ENCODE assay signal across 9 cellular contexts in the genomic region with DNA sequence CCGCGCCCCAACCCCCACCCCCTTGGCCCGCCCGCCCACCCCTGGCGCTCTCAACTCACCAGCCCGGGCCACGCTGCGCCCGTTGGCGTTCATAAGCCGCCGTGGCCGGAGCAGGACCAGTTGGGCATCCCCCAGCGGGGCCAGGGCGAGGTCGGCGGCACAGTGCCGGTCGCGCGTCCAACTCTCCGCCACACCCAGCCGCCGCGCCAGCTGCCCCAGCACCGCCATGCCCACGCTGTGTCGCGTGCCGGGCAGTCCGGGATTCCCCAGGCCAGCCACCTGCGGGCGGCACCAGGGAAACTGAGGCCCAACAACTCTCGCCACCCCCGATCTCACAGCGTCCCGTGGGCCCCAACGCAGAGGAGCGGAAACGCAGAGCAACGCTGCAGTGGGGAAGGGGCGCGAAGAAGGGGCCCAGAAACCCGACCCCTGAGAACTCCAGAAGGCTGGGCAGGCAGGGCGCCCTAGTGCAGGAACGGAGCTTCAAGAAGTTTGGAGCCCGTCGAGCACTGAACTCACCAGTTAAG. TPM values are rescaled to one million over a fixed set of nuclear protein-coding genes. Genes with fewer than 3 reads are reported as not detected.
DNase-seq lines count a peak whose midpoint lies in the region; ATAC-seq and TF ChIP-seq lines count a peak whose summit lies in the region.
"Had no signal": no experiment of that assay in that cellular context is flagged by ENCODE, and none has a peak within 500 bp of the region (broad histone marks: within the 10 kb centered on the region; RNA-seq: fewer than 3 reads in every experiment).

No MANE protein-coding gene starts in this region.

- peak in 1 of 10 experiments; percentile 16 for DNase-seq in CD4-positive, alpha-beta T cell
- DNase-seq in HCT116 (ENCODE audit: low read depth, low spot score): no peak
- no peak for DNase-seq in activated CD4-positive, alpha-beta memory T cell treated with anti-CD3 and anti-CD28 coated beads, Interleukin-2, amount 10 ng/mL, durations not matched to agents 7 days and 5 days
- no peak for DNase-seq in left cardiac atrium
- no peak for DNase-seq in skeletal muscle cell (ENCODE audit: low read depth)
- no peak for DNase-seq in NCI-H1105 treated with DMSO at 0.1 percent for 48 hours (lab: John Stamatoyannopoulos, UW)

- RAD21 ChIA-PET in HCT116 (lab: Charles Lee; ENCODE audit: low non-redundant PET in 1 of 2, low total read pairs in 2 of 2, uncharacterized antibody in 2 of 2, unreplicated experiment in 2 of 2): interaction anchor here in 1 of 2 experiments (1.2 kb wide), 1 partner anchor 20 kb away, joined by 4 read pairs; a partner anchor contains a TSS

- no peaks in the 10 kb centered on the region for H3K9me3 Mint-ChIP-seq in CD4-positive, alpha-beta T cell
- no peaks in the 10 kb centered on the region for H3K9me3 Mint-ChIP-seq in activated CD4-positive, alpha-beta memory T cell treated with anti-CD3 and anti-CD28 coated beads, Interleukin-2, amount 10 ng/mL, durations not matched to agents 7 days and 5 days

- TF ChIP-seq RAD21 in HCT116 (IDR thresholded peaks at IDR 0.05; ENCODE audit: low read depth): no peak

- H3K9me2 ChIP-seq in HCT116 (ENCODE audit: insufficient read depth): no peaks in the 10 kb centered on the region

- TF ChIP-seq POLR2A in HCT116 (IDR thresholded peaks at IDR 0.05; ENCODE audit: borderline replicate concordance, extremely low read depth, insufficient read depth, insufficient read length): no peak

- H3K27me3 ChIP-seq in CD4-positive, alpha-beta T cell (ENCODE audit: control insufficient read depth, insufficient read depth, low read length): no peaks in the 10 kb centered on the region
- H3K27me3 ChIP-seq in HCT116 (ENCODE audit: insufficient read depth, low read length): no peaks in the 10 kb centered on the region

- TSS peak; percentile 69 for BruUV-seq in HCT116 (replicated peaks; lab: Mats Ljungman, UMichigan)

- peak overlapping the region; percentile 51 for H3K27ac ChIP-seq in CD4-positive, alpha-beta T cell (ENCODE audit: low read depth, low read length)
- H3K27ac ChIP-seq in HCT116 (ENCODE audit: low read depth, low read length): peak overlapping the region; percentile 82

- peaks cover 10 to 17% of the 10 kb centered on the region in 2 experiments for H3K4me1 ChIP-seq in HCT116 (ENCODE audit: control insufficient read depth in 1 of 2, insufficient read depth in 2 of 2, low read length in 2 of 2)

- H3K4me3 Mint-ChIP-seq in CD4-positive, alpha-beta T cell: peak overlapping the region; percentile 92
- H3K4me3 Mint-ChIP-seq in activated CD4-positive, alpha-beta memory T cell treated with anti-CD3 and anti-CD28 coated beads, Interleukin-2, amount 10 ng/mL, durations not matched to agents 7 days and 5 days: peak overlapping the region; percentile 99

- H3K4me3 ChIP-seq in HCT116 (replicated peaks in 1 of 2; ENCODE audit: low read depth in 1 of 2, low read length in 2 of 2) (peak overlapping the region; percentile 90 to 92), skeletal muscle cell (ENCODE audit: low read depth, low read length) (peak overlapping the region; percentile 91)

- peaks cover 0 to 4% of the 10 kb centered on the region in 2 experiments; a peak in 1 of 4 replicates for H3K36me3 ChIP-seq in HCT116 (ENCODE audit: control insufficient read depth in 1 of 2, insufficient read depth in 2 of 2, low read length in 2 of 2)

- peaks cover 13% of the 10 kb centered on the region for H3K79me2 ChIP-seq in HCT116 (ENCODE audit: insufficient read depth, low read length)

- no peaks in the 10 kb centered on the region for H3K27me3 Mint-ChIP-seq in CD4-positive, alpha-beta T cell
- no peaks in the 10 kb centered on the region for H3K27me3 Mint-ChIP-seq in activated CD4-positive, alpha-beta memory T cell treated with anti-CD3 and anti-CD28 coated beads, Interleukin-2, amount 10 ng/mL, durations not matched to agents 7 days and 5 days

- H3K4me1 Mint-ChIP-seq in CD4-positive, alpha-beta T cell (ENCODE audit: low read depth): peaks cover 25% of the 10 kb centered on the region
- peaks cover 42% of the 10 kb centered on the region for H3K4me1 Mint-ChIP-seq in activated CD4-positive, alpha-beta memory T cell treated with anti-CD3 and anti-CD28 coated beads, Interleukin-2, amount 10 ng/mL, durations not matched to agents 7 days and 5 days

- no peaks in the 10 kb centered on the region for H4K20me1 ChIP-seq in HCT116 (ENCODE audit: insufficient read depth)

- TF ChIP-seq CTCF in CD4-positive, alpha-beta T cell (IDR thresholded peaks at IDR 0.05): no peak
- TF ChIP-seq CTCF in HCT116 (IDR thresholded peaks at IDR 0.05 in 2 of 3, conservative IDR thresholded peaks at IDR 0.05 in 1 of 3; ENCODE audit: borderline replicate concordance in 1 of 3, insufficient read depth in 1 of 3, low read depth in 2 of 3, low read length in 2 of 3): no peak

- peak overlapping the region; percentile 91 for H3K4me2 ChIP-seq in HCT116 (ENCODE audit: low read length)

- intact Hi-C loops in CD4-positive, alpha-beta T cell (cut with DNase I, micrococcal nuclease): loop anchor here (1.0 to 10.0 kb wide), 5 partner anchors 15 to 352 kb away; a partner anchor contains a TSS
- intact Hi-C loops in HCT116 (cut with micrococcal nuclease): no loop called here
- intact Hi-C loops in left cardiac atrium (cut with DNase I): no loop called here

- no peak overlapping the region for H2AFZ ChIP-seq in HCT116 (ENCODE audit: low read depth, low read length, poor library complexity, severe bottlenecking)

- POLR2A ChIA-PET in CD4-positive, alpha-beta T cell (lab: Charles Lee): interaction anchor here (0.9 to 2.0 kb wide), 9 partner anchors 10 to 264 kb away, joined by 3 to 16 read pairs (median 4); a partner anchor contains a TSS
- POLR2A ChIA-PET in HCT116 (lab: Charles Lee): interaction anchor here (0.6 to 1.2 kb wide), 2 partner anchors 20 to 26 kb away, joined by 3 read pairs; no protein-coding TSS in a partner anchor
- POLR2A ChIA-PET in activated CD4-positive, alpha-beta memory T cell treated with anti-CD3 and anti-CD28 coated beads, Interleukin-2, amount 10 ng/mL, durations not matched to agents 7 days and 5 days (lab: Charles Lee): interaction anchor here (1.0 to 3.1 kb wide), 5 partner anchors 10 to 190 kb away, joined by 3 to 23 read pairs (median 7); a partner anchor contains a TSS

- H3K9ac ChIP-seq in HCT116 (ENCODE audit: low read length): peak overlapping the region; percentile 93

- no peaks in the 10 kb centered on the region for H3K9me3 ChIP-seq in CD4-positive, alpha-beta T cell (ENCODE audit: control insufficient read depth, low read length)
- no peaks in the 10 kb centered on the region for H3K9me3 ChIP-seq in HCT116 (ENCODE audit: control insufficient read depth in 1 of 2, insufficient read depth in 1 of 2, low read depth in 1 of 2, low read length in 2 of 2)

- H3K27ac Mint-ChIP-seq in CD4-positive, alpha-beta T cell: peak overlapping the region; percentile 83
- peak overlapping the region; percentile 90 for H3K27ac Mint-ChIP-seq in activated CD4-positive, alpha-beta memory T cell treated with anti-CD3 and anti-CD28 coated beads, Interleukin-2, amount 10 ng/mL, durations not matched to agents 7 days and 5 days

- ATAC-seq in CD4-positive, alpha-beta T cell (ENCODE audit: poor library complexity): peak; percentile 11
- peak; percentile 18 for ATAC-seq in HCT116
- ATAC-seq in left cardiac atrium: peak; percentile 24 to 36
- ATAC-seq in HG03342 (IDR thresholded peaks at IDR 0.05; ENCODE audit: unreplicated experiment): no peak
- ATAC-seq in GM18868 (IDR thresholded peaks at IDR 0.05; ENCODE audit: unreplicated experiment): no peak

- H3K36me3 Mint-ChIP-seq in CD4-positive, alpha-beta T cell (ENCODE audit: low read depth): peaks cover 5% of the 10 kb centered on the region
- peaks cover 3% of the 10 kb centered on the region for H3K36me3 Mint-ChIP-seq in activated CD4-positive, alpha-beta memory T cell treated with anti-CD3 and anti-CD28 coated beads, Interleukin-2, amount 10 ng/mL, durations not matched to agents 7 days and 5 days (ENCODE audit: low read depth)

- CTCF ChIA-PET in CD4-positive, alpha-beta T cell (lab: Charles Lee): interaction anchor here (1.6 to 2.5 kb wide), 2 partner anchors 20 to 155 kb away, joined by 8 to 28 read pairs; a partner anchor contains a TSS
- CTCF ChIA-PET in HCT116 (lab: Charles Lee): interaction anchor here (1.5 kb wide), 1 partner anchor 20 kb away, joined by 12 read pairs; a partner anchor contains a TSS
- CTCF ChIA-PET in activated CD4-positive, alpha-beta memory T cell treated with anti-CD3 and anti-CD28 coated beads, Interleukin-2, amount 10 ng/mL, durations not matched to agents 7 days and 5 days (lab: Charles Lee): interaction anchor here (1.0 to 3.3 kb wide), 5 partner anchors 9 to 206 kb away, joined by 3 to 28 read pairs (median 5); a partner anchor contains a TSS

RNA-seq across cellular contexts. Expression of a gene that starts 0.5 kb away (rescaled TPM):
- total RNA-seq in CD4-positive, alpha-beta T cell: 1 to 10 TPM; 4.5 to 5.9 TPM
- total RNA-seq in HCT116 (2021; ENCODE audit: unreplicated experiment) (21.8 TPM), left cardiac atrium (10 to 100 TPM; 12.3 to 14.3 TPM)
- 21.7 and 21.9 TPM in 2 replicates for polyA plus RNA-seq in HCT116 (2012)
- total RNA-seq in activated CD4-positive, alpha-beta memory T cell treated with anti-CD3 and anti-CD28 coated beads, Interleukin-2, amount 10 ng/mL, durations not matched to agents 7 days and 5 days: 10 to 100 TPM; 10.5 to 12.0 TPM

RNA-seq across cellular contexts. Expression of a gene that starts 0.9 kb away (rescaled TPM):
- 1 to 10 TPM; 1.6 to 2.1 TPM for total RNA-seq in CD4-positive, alpha-beta T cell
- total RNA-seq in HCT116 (2021; ENCODE audit: unreplicated experiment) (not detected), left cardiac atrium (under 1 TPM; 0.05 to 0.09 TPM)
- polyA plus RNA-seq in HCT116 (2012): 0.03 TPM in 1 of 2 replicates, not detected in the other
- total RNA-seq in activated CD4-positive, alpha-beta memory T cell treated with anti-CD3 and anti-CD28 coated beads, Interleukin-2, amount 10 ng/mL, durations not matched to agents 7 days and 5 days: 1 to 10 TPM; 5.0 to 5.2 TPM
- total RNA-seq: M059J had no signal

RNA-seq across cellular contexts. Expression of a gene that starts 8.2 kb away (rescaled TPM):
- total RNA-seq in CD4-positive, alpha-beta T cell: under 1 TPM in 1 of 2 experiments, not detected in 1; 0.11 TPM
- total RNA-seq in HCT116 (2021; ENCODE audit: unreplicated experiment) (0.22 TPM), left cardiac atrium (not detected)
- 1.00 and 1.0 TPM in 2 replicates for polyA plus RNA-seq in HCT116 (2012)
- not detected for total RNA-seq in activated CD4-positive, alpha-beta memory T cell treated with anti-CD3 and anti-CD28 coated beads, Interleukin-2, amount 10 ng/mL, durations not matched to agents 7 days and 5 days
- total RNA-seq: M059J had no signal

RNA-seq across cellular contexts. Expression of a gene that starts 20.1 kb away (rescaled TPM):
- total RNA-seq in CD4-positive, alpha-beta T cell: 1 to 10 TPM; 7.6 to 8.2 TPM
- total RNA-seq in HCT116 (2021; ENCODE audit: unreplicated experiment) (12.0 TPM), left cardiac atrium (1 to 10 TPM; 5.1 TPM)
- polyA plus RNA-seq in HCT116 (2012): 16.3 and 18.4 TPM in 2 replicates
- total RNA-seq in activated CD4-positive, alpha-beta memory T cell treated with anti-CD3 and anti-CD28 coated beads, Interleukin-2, amount 10 ng/mL, durations not matched to agents 7 days and 5 days: 10 to 100 TPM; 20.6 to 23.3 TPM

Comparison
In these comparisons a context has a peak if more than half of its experiments do, and no peak if none do; other contexts are left out.
1. ATAC-seq: peak in CD4-positive, alpha-beta T cell (single experiment), HCT116 (single experiment) and left cardiac atrium (2 of 2); none in HG03342 (single experiment) and GM18868 (single experiment).
2. intact Hi-C loops: an anchor here in CD4-positive, alpha-beta T cell (1.0 to 10.0 kb wide); none called in HCT116 and left cardiac atrium.